21 cellular contexts compared by ENCODE assay signal in the genomic region with DNA sequence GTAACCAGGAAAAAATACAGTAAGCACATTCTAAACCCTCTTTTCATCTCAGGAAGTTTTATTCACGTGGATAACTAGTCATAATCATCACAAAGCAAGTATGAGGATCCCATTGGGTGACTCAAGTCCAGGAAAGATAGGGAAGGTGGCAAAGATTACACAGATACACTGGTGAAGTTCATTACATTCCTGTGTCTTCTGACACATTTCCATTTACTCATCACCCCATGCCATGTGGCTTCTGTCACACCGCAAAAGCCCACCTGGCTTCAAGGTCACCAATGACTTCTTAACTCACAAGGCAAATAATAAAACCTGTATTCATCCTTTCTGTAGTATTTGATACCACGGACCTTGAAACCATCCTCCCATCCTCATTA. TPM values are rescaled to one million over a fixed set of nuclear protein-coding genes. Genes with fewer than 3 reads are reported as not detected.
A peak's percentile ranks its signal among the peaks of the same experiment; 100 is the strongest.
DNase-seq lines count a peak whose midpoint lies in the region; ATAC-seq and TF ChIP-seq lines count a peak whose summit lies in the region.
"Had no signal": no experiment of that assay in that cellular context is flagged by ENCODE, and none has a peak within 500 bp of the region (broad histone marks: within the 10 kb centered on the region; RNA-seq: fewer than 3 reads in every experiment).

No MANE protein-coding gene starts in this region.

- DNase-seq in HCEC 1CT (peak; percentile 78), RWPE1 (ENCODE audit: low spot score) (peak; percentile 5), epithelial cell of prostate (ENCODE audit: low read depth, low spot score) (no peak), smooth muscle cell (lab: John Stamatoyannopoulos, UW; ENCODE audit: unreplicated experiment) (no peak), COLO668 (lab: John Stamatoyannopoulos, UW; ENCODE audit: unreplicated experiment) (no peak)
- DNase-seq: activated naive CD8-positive, alpha-beta T cell treated with anti-CD3 and anti-CD28 coated beads, Interleukin-2, amount 10 ng/mL, durations not matched to agents 7 days and 5 days; BE2C; Calu3; cortex of kidney; foreskin melanocyte; H9; naive thymus-derived CD8-positive, alpha-beta T cell; NCI-H1105; NCI-H526; ovary; right cardiac atrium; testis had no signal

- CTCF ChIA-PET in RWPE1 (lab: Yijun Ruan, JAX), result no interaction called here

- no peak overlapping the region for H3K4me3 ChIP-seq in smooth muscle cell
- H3K4me3 ChIP-seq: ovary, testis had no signal

- 63% methylated on average over 3 of the region's 3 CpGs for WGBS in smooth muscle cell (ENCODE audit: low lambda C conversion rate)

- H3K36me3 ChIP-seq in smooth muscle cell (ENCODE audit: low read depth), result no peaks in the 10 kb centered on the region
- H3K36me3 ChIP-seq: BE2C, ovary had no signal

- H2AFZ ChIP-seq in smooth muscle cell (ENCODE audit: low read depth), result no peak overlapping the region

- peaks cover 11% of the 10 kb centered on the region for H3K4me1 ChIP-seq in smooth muscle cell (ENCODE audit: low read depth)
- H3K4me1 ChIP-seq: BE2C had no signal

- TF ChIP-seq CTCF in RWPE1 (conservative IDR thresholded peaks at IDR 0.05; ENCODE audit: low read depth), result no peak
- TF ChIP-seq CTCF in smooth muscle cell (IDR thresholded peaks at IDR 0.05; ENCODE audit: borderline replicate concordance, insufficient read depth, poor library complexity, severe bottlenecking), result no peak

- H3K27me3 ChIP-seq in smooth muscle cell (ENCODE audit: low read depth), result no peaks in the 10 kb centered on the region
- H3K27me3 ChIP-seq: BE2C, ovary, testis had no signal

- POLR2A ChIA-PET in RWPE1 (lab: Yijun Ruan, JAX; ENCODE audit: low non-redundant PET), result no interaction called here

- ATAC-seq in HG02981 (IDR thresholded peaks at IDR 0.05; ENCODE audit: unreplicated experiment), result no peak
- ATAC-seq in GM18867 (IDR thresholded peaks at IDR 0.05; ENCODE audit: unreplicated experiment), result no peak
- ATAC-seq: naive thymus-derived CD8-positive, alpha-beta T cell; right cardiac atrium; stimulated activated effector memory CD8-positive, alpha-beta T cell treated with anti-CD3 and anti-CD28 coated beads, Interleukin-12 subunit alpha, Interleukin-12 subunit beta, amount 100 ng/mL, for 72 hours had no signal

- no peak overlapping the region for H3K9ac ChIP-seq in smooth muscle cell (ENCODE audit: low read depth)
- H3K9ac ChIP-seq: KMS-11 had no signal

- H3F3A ChIP-seq in smooth muscle cell (ENCODE audit: low read depth), result peaks cover 6% of the 10 kb centered on the region

- H3K9me3 ChIP-seq in smooth muscle cell (replicated peaks; ENCODE audit: low read depth), result no peaks in the 10 kb centered on the region
- H3K9me3 ChIP-seq: BE2C, ovary, testis had no signal

- H4K20me1 ChIP-seq in smooth muscle cell (ENCODE audit: low read depth), result no peaks in the 10 kb centered on the region

- peak overlapping the region; percentile 56 for H3K4me2 ChIP-seq in smooth muscle cell
- H3K4me2 ChIP-seq: KMS-11 had no signal

- H3K79me2 ChIP-seq in smooth muscle cell (ENCODE audit: low read depth), result peaks cover 43% of the 10 kb centered on the region

- H3K27ac ChIP-seq in RWPE1 (no peak overlapping the region), epithelial cell of prostate (peak overlapping the region; percentile 35), smooth muscle cell (ENCODE audit: low read depth) (peak overlapping the region; percentile 75)
- H3K27ac ChIP-seq: KMS-11, ovary, testis had no signal

RNA-seq across cellular contexts. Expression of a gene that starts 17.0 kb away (rescaled TPM):
- 18.0 and 19.5 TPM in 2 replicates for total RNA-seq in smooth muscle cell
- polyA plus RNA-seq in smooth muscle cell, result 24.2 and 25.1 TPM in 2 replicates
- total RNA-seq: activated naive CD8-positive, alpha-beta T cell treated with anti-CD3 and anti-CD28 coated beads, Interleukin-2, amount 10 ng/mL, durations not matched to agents 7 days and 5 days; Calu3; naive thymus-derived CD8-positive, alpha-beta T cell had no signal

Comparison
In these comparisons a context has a peak if more than half of its experiments do, and no peak if none do; other contexts are left out.
1. DNase-seq: peak in HCEC 1CT (single experiment) and RWPE1 (single experiment); none in epithelial cell of prostate (single experiment), smooth muscle cell (single experiment) and COLO668 (single experiment).